9 cellular contexts compared by ENCODE assay signal in genomic region chr7:130149575-130150139, GRCh38. TPM values are rescaled to one million over a fixed set of nuclear protein-coding genes. Genes with fewer than 3 reads are reported as not detected.
A peak's percentile ranks its signal among the peaks of the same experiment; 100 is the strongest.
DNase-seq lines count a peak whose midpoint lies in the region; ATAC-seq and TF ChIP-seq lines count a peak whose summit lies in the region.
"Had no signal": no experiment of that assay in that cellular context is flagged by ENCODE, and none has a peak within 500 bp of the region (broad histone marks: within the 10 kb centered on the region; RNA-seq: fewer than 3 reads in every experiment).

No MANE protein-coding gene starts in this region.

- H3K9me3 ChIP-seq in gastroesophageal sphincter = no peaks in the 10 kb centered on the region

- H3K27ac ChIP-seq in gastroesophageal sphincter = no peak overlapping the region

- peaks cover 0 to 4% (median 0%) of the 10 kb centered on the region in 3 donors for H3K4me1 ChIP-seq in gastroesophageal sphincter

- no peak for TF ChIP-seq EP300 in gastroesophageal sphincter (IDR thresholded peaks at IDR 0.05)

- H3K36me3 Mint-ChIP-seq in naive B cell = no peaks in the 10 kb centered on the region
- no peaks in the 10 kb centered on the region for H3K36me3 Mint-ChIP-seq in activated naive CD8-positive, alpha-beta T cell treated with anti-CD3 and anti-CD28 coated beads, Interleukin-2, amount 50 U/mL, for 24 hours (ENCODE audit: low read depth)

- H3K27me3 Mint-ChIP-seq in naive B cell = no peaks in the 10 kb centered on the region
- peaks cover 7% of the 10 kb centered on the region for H3K27me3 Mint-ChIP-seq in activated naive CD8-positive, alpha-beta T cell treated with anti-CD3 and anti-CD28 coated beads, Interleukin-2, amount 50 U/mL, for 24 hours

- H3K27me3 ChIP-seq in gastroesophageal sphincter = peaks cover 6% of the 10 kb centered on the region

- no peak for TF ChIP-seq CTCF in gastroesophageal sphincter (IDR thresholded peaks at IDR 0.05)

- H3K4me3 Mint-ChIP-seq in naive B cell = peak overlapping the region; percentile 58 to 87 (median 71)
- H3K4me3 Mint-ChIP-seq in activated naive CD8-positive, alpha-beta T cell treated with anti-CD3 and anti-CD28 coated beads, Interleukin-2, amount 50 U/mL, for 24 hours = no peak overlapping the region

- peak; percentile 80 for DNase-seq in NCI-H2196 (lab: John Stamatoyannopoulos, UW; ENCODE audit: unreplicated experiment)
- peak; percentile 71 for DNase-seq in naive B cell
- DNase-seq in activated naive CD8-positive, alpha-beta T cell treated with anti-CD3 and anti-CD28 coated beads, Interleukin-2, amount 50 U/mL, for 24 hours = no peak
- DNase-seq in activated CD8-positive, alpha-beta memory T cell treated with anti-CD3 and anti-CD28 coated beads for 24 hours = no peak

- H3K27ac Mint-ChIP-seq in naive B cell = peak overlapping the region in 5 of 6 donors; percentile 78 to 97 (median 88)
- no peak overlapping the region for H3K27ac Mint-ChIP-seq in activated naive CD8-positive, alpha-beta T cell treated with anti-CD3 and anti-CD28 coated beads, Interleukin-2, amount 50 U/mL, for 24 hours

- no CpG with 5 or more reads among the region's 14 CpGs for WGBS in gastroesophageal sphincter (ENCODE audit: low coverage in 1 of 2), 2 donors

- H3K9me3 Mint-ChIP-seq in naive B cell = peaks cover 0 to 9% (median 5%) of the 10 kb centered on the region in 7 donors
- no peaks in the 10 kb centered on the region for H3K9me3 Mint-ChIP-seq in activated naive CD8-positive, alpha-beta T cell treated with anti-CD3 and anti-CD28 coated beads, Interleukin-2, amount 50 U/mL, for 24 hours

- peaks cover 22 to 55% (median 39%) of the 10 kb centered on the region in 3 donors for H3K4me1 Mint-ChIP-seq in naive B cell
- H3K4me1 Mint-ChIP-seq in activated naive CD8-positive, alpha-beta T cell treated with anti-CD3 and anti-CD28 coated beads, Interleukin-2, amount 50 U/mL, for 24 hours = peaks cover 7% of the 10 kb centered on the region

- ATAC-seq in GM18498 (IDR thresholded peaks at IDR 0.05; ENCODE audit: unreplicated experiment) = peak; percentile 60
- peak; percentile 62 for ATAC-seq in HG02588 (IDR thresholded peaks at IDR 0.05; ENCODE audit: unreplicated experiment)
- ATAC-seq in naive B cell (ENCODE audit: low read depth in 2 of 2) = peak; percentile 79
- ATAC-seq in HG02884 (IDR thresholded peaks at IDR 0.05; ENCODE audit: unreplicated experiment) = no peak
- ATAC-seq in activated naive CD8-positive, alpha-beta T cell treated with anti-CD3 and anti-CD28 coated beads, Interleukin-2, amount 50 U/mL, for 24 hours = no peak
- no peak for ATAC-seq in gastroesophageal sphincter

- H3K36me3 ChIP-seq in gastroesophageal sphincter = no peaks in the 10 kb centered on the region

- TF ChIP-seq POLR2A in gastroesophageal sphincter (IDR thresholded peaks at IDR 0.05) = no peak

- no peak overlapping the region for H3K4me3 ChIP-seq in gastroesophageal sphincter

RNA-seq across cellular contexts. Expression of gene TMEM209, which starts 55.5 kb away (rescaled TPM):
- polyA plus RNA-seq in naive B cell (ENCODE audit: low read depth in 6 of 6) = 10 to 100 TPM; 37.3 to 48.3 (median 44.5) TPM
- total RNA-seq in gastroesophageal sphincter = 10 to 100 TPM in 1 of 4 donors, 1 to 10 TPM in 3; 5.5 to 13.4 (median 8.2) TPM

RNA-seq across cellular contexts. Expression of gene SSMEM1, which starts 58.0 kb away (rescaled TPM):
- polyA plus RNA-seq in naive B cell (ENCODE audit: low read depth in 6 of 6) = not detected
- total RNA-seq in gastroesophageal sphincter = not detected
- total RNA-seq: kidney epithelial cell had no signal

Comparison
In these comparisons a context has a peak if more than half of its experiments do, and no peak if none do; other contexts are left out.
1. ATAC-seq: peak in GM18498 (single experiment), HG02588 (single experiment) and naive B cell (2 of 2); none in HG02884 (single experiment), activated naive CD8-positive, alpha-beta T cell treated with anti-CD3 and anti-CD28 coated beads, Interleukin-2, amount 50 U/mL, for 24 hours (single experiment) and gastroesophageal sphincter (single experiment).
2. DNase-seq: peak in NCI-H2196 (single experiment) and naive B cell (single experiment); none in activated naive CD8-positive, alpha-beta T cell treated with anti-CD3 and anti-CD28 coated beads, Interleukin-2, amount 50 U/mL, for 24 hours (single experiment) and activated CD8-positive, alpha-beta memory T cell treated with anti-CD3 and anti-CD28 coated beads for 24 hours (single experiment).